ENCODE assay signal across 13 cellular contexts in genomic region chr19:42881279-42881678, GRCh38. TPM values are rescaled to one million over a fixed set of nuclear protein-coding genes. Genes with fewer than 3 reads are reported as not detected.
DNase-seq lines count a peak whose midpoint lies in the region; TF ChIP-seq lines count a peak whose summit lies in the region.
"Not testable (repeated sequence)": the region's sequence is repeated elsewhere in the genome, so short reads cannot be mapped to it uniquely, and the experiment has no call there.
"Had no signal": no experiment of that assay in that cellular context is flagged by ENCODE, and none has a peak within 500 bp of the region (broad histone marks: within the 10 kb centered on the region; RNA-seq: fewer than 3 reads in every experiment).

No MANE protein-coding gene starts in this region.

- H3K23me2 ChIP-seq in H9 (ENCODE audit: insufficient read length, low read depth, low read length, poor library complexity, severe bottlenecking) = not testable (repeated sequence)

- no CpG with 5 or more reads among the region's 8 CpGs for WGBS in H9 (ENCODE audit: extremely low coverage, insufficient read length, low lambda C conversion rate)
- 83% methylated on average over 8 of the region's 8 CpGs for WGBS in mammary epithelial cell (ENCODE audit: low coverage, missing lambda C conversion rate)

- not testable (repeated sequence) for H3K4ac ChIP-seq in H9 (ENCODE audit: low read depth, low read length)

- H4K8ac ChIP-seq in H9 (replicated peaks; ENCODE audit: insufficient read length, low read depth, low read length) = not testable (repeated sequence)

- H3K27ac Mint-ChIP-seq in H9, mesothelial cell of epicardium: not testable (repeated sequence)

- H2BK12ac ChIP-seq in H9 (ENCODE audit: insufficient read length, low read depth, low read length) = not testable (repeated sequence)

- H3K27me3 Mint-ChIP-seq in H9 (ENCODE audit: low read depth) = peaks cover 12% of the 10 kb centered on the region
- H3K27me3 Mint-ChIP-seq in mesothelial cell of epicardium (ENCODE audit: low read depth) = not testable (repeated sequence)

- H3K4me3 Mint-ChIP-seq in H9, mesothelial cell of epicardium: not testable (repeated sequence)

- not testable (repeated sequence) for H3K9ac ChIP-seq in H9 (ENCODE audit: extremely low read depth, insufficient read length, low read length); mammary epithelial cell (ENCODE audit: insufficient read depth, low read length)

- H3K9me3 Mint-ChIP-seq in H9 = peaks cover 96 to 97% of the 10 kb centered on the region in 2 experiments
- peaks cover 68% of the 10 kb centered on the region for H3K9me3 Mint-ChIP-seq in mesothelial cell of epicardium

- not testable (repeated sequence) for H3K4me1 Mint-ChIP-seq in H9, mesothelial cell of epicardium

- H3K79me2 ChIP-seq in H9 (ENCODE audit: insufficient read depth, low read length); mammary epithelial cell (ENCODE audit: insufficient read depth, low read length): not testable (repeated sequence)

- not testable (repeated sequence) for H3K18ac ChIP-seq in H9 (ENCODE audit: insufficient read length, low read depth, low read length)

- CTCF ChIA-PET in mammary epithelial cell (lab: Charles Lee; ENCODE audit: low non-redundant PET) = not testable (repeated sequence)

- H2BK15ac ChIP-seq in H9 (ENCODE audit: low read depth, low read length) = not testable (repeated sequence)

- intact Hi-C loops in mammary epithelial cell (cut with micrococcal nuclease) = loop anchor here (1.0 kb wide), 1 partner anchor 88 kb away; no protein-coding TSS in a partner anchor

- not testable (repeated sequence) for H3K79me1 ChIP-seq in H9 (ENCODE audit: insufficient read depth, low read depth, low read length, poor library complexity, severe bottlenecking)

- not testable (repeated sequence) for H2AFZ ChIP-seq in H9 (ENCODE audit: low read length); mammary epithelial cell (ENCODE audit: low read depth, low read length)

- peak; percentile 57 for TF ChIP-seq CTCF in AG09309 (IDR thresholded peaks at IDR 0.05; ENCODE audit: control insufficient read depth, insufficient read depth, low read depth, low read length, missing control alignments)
- peak; percentile 22; the same call in 1 of the 3 replicates for TF ChIP-seq CTCF in H9 (conservative IDR thresholded peaks at IDR 0.05)
- peak; percentile 58 to 73 for TF ChIP-seq CTCF in mammary epithelial cell (conservative IDR thresholded peaks at IDR 0.05 in 1 of 2, IDR thresholded peaks at IDR 0.05 in 1 of 2; ENCODE audit: extremely low read depth in 1 of 2, insufficient read depth in 1 of 2, low read depth in 1 of 2, low read length in 2 of 2)
- TF ChIP-seq CTCF in fibroblast of villous mesenchyme (IDR thresholded peaks at IDR 0.05; ENCODE audit: insufficient read depth, low read depth, low read length) = peak; percentile 52
- peak; percentile 20 for TF ChIP-seq CTCF in mesothelial cell of epicardium (IDR thresholded peaks at IDR 0.05; ENCODE audit: unreplicated experiment)

- in situ Hi-C loops in mammary epithelial cell (cut with MboI; ENCODE audit: low sequenced_read_pairs in 2 of 2) = not testable (repeated sequence)

- DNase-seq in AG09309 (ENCODE audit: low read depth); H9; mammary epithelial cell; fibroblast of villous mesenchyme (ENCODE audit: low read depth); mesothelial cell of epicardium (ENCODE audit: low spot score in 2 of 2, unreplicated experiment in 2 of 2): not testable (repeated sequence)
- peak; percentile 51 for DNase-seq in ELF-1 (ENCODE audit: low read depth, low spot score)
- DNase-seq in NAMALWA (ENCODE audit: low spot score) = peak; percentile 5
- peak; percentile 3 for DNase-seq in SK-N-DZ (ENCODE audit: low spot score)

- H3K36me3 Mint-ChIP-seq in H9 (ENCODE audit: insufficient read depth in 1 of 3, low read depth in 3 of 3) = peaks cover 10 to 55% (median 12%) of the 10 kb centered on the region in 3 experiments; a peak in 6 of 7 replicates
- H3K36me3 Mint-ChIP-seq in mesothelial cell of epicardium = not testable (repeated sequence)

- not testable (repeated sequence) for H2BK20ac ChIP-seq in H9 (ENCODE audit: low read depth, low read length, poor library complexity, severe bottlenecking)

- not testable (repeated sequence) for H3K4me3 ChIP-seq in AG09309 (ENCODE audit: control insufficient read depth, low read depth, low read length); mammary epithelial cell (replicated peaks in 1 of 3; ENCODE audit: insufficient read depth in 1 of 3, low read depth in 2 of 3, low read length in 3 of 3); fibroblast of villous mesenchyme (ENCODE audit: low read depth, low read length)

- H4K91ac ChIP-seq in H9 (ENCODE audit: insufficient read length, low read depth, low read length) = not testable (repeated sequence)

- H3K56ac ChIP-seq in H9 (ENCODE audit: insufficient read length, low read depth, low read length) = not testable (repeated sequence)

- H3K14ac ChIP-seq in H9 (ENCODE audit: insufficient read depth, low read length) = not testable (repeated sequence)

- not testable (repeated sequence) for H4K20me1 ChIP-seq in H9 (ENCODE audit: control insufficient read depth, insufficient read depth, insufficient read length); mammary epithelial cell (ENCODE audit: insufficient read depth, low read length)

- H4K5ac ChIP-seq in H9 (ENCODE audit: insufficient read length, low read depth, low read length) = not testable (repeated sequence)

- peaks cover 50% of the 10 kb centered on the region for H3K9me3 ChIP-seq in H9 (ENCODE audit: control insufficient read depth, low read depth, low read length)
- H3K9me3 ChIP-seq in mammary epithelial cell (replicated peaks; ENCODE audit: insufficient read depth, low read length) = not testable (repeated sequence)

- BruUV-seq in mammary epithelial cell (replicated peaks; lab: Mats Ljungman, UMichigan) = not testable (repeated sequence)

- not testable (repeated sequence) for H3K4me1 ChIP-seq in H9 (ENCODE audit: insufficient read depth, low read length)
- H3K4me1 ChIP-seq in mammary epithelial cell (ENCODE audit: insufficient read depth, low read length) = peaks cover 26% of the 10 kb centered on the region

- not testable (repeated sequence) for H3K27ac ChIP-seq in H9 (ENCODE audit: insufficient read length, low read depth, low read length); mammary epithelial cell (ENCODE audit: insufficient read depth, low read depth, low read length)

- dilution Hi-C loops in mammary epithelial cell (cut with HindIII; ENCODE audit: low sequenced_read_pairs) = not testable (repeated sequence)

- H3K4me2 ChIP-seq in H9 (ENCODE audit: insufficient read depth, insufficient read length, low read length); mammary epithelial cell (ENCODE audit: insufficient read depth, low read depth, low read length): not testable (repeated sequence)

- not testable (repeated sequence) for H2BK120ac ChIP-seq in H9 (ENCODE audit: low read depth, low read length, poor library complexity, severe bottlenecking)

- not testable (repeated sequence) for H3K36me3 ChIP-seq in mammary epithelial cell (ENCODE audit: insufficient read depth, low read length)

- not testable (repeated sequence) for H3T11ph ChIP-seq in H9 (ENCODE audit: low read length)

- not testable (repeated sequence) for H3K23ac ChIP-seq in H9 (ENCODE audit: insufficient read length, low read depth, low read length)

- H2BK5ac ChIP-seq in H9 (ENCODE audit: insufficient read length, low read length) = not testable (repeated sequence)

- H2AK5ac ChIP-seq in H9 (ENCODE audit: insufficient read length, low read length) = not testable (repeated sequence)

- not testable (repeated sequence) for H3K27me3 ChIP-seq in H9 (ENCODE audit: insufficient read depth, low read length); mammary epithelial cell (ENCODE audit: insufficient read depth, low read length)

RNA-seq across cellular contexts. Expression of gene PSG1, which starts 1.8 kb away (rescaled TPM):
- total RNA-seq in H9 (2021) (not detected in 2 replicates), mammary epithelial cell (not detected), fibroblast of villous mesenchyme (3.9 and 11.2 TPM in 2 replicates), mesothelial cell of epicardium (not detected in 3 replicates)
- not detected in 2 replicates for polyA plus RNA-seq in SK-N-DZ (2014; cell fraction: cytosol; rRNA removed)
- not detected in 2 replicates for polyA plus RNA-seq in SK-N-DZ (2014; cell fraction: nucleus; rRNA removed)
- 0.10 TPM for polyA plus RNA-seq in mammary epithelial cell
- not detected for polyA minus RNA-seq in mammary epithelial cell
- total RNA-seq: left cardiac atrium, sciatic nerve, vagina had no signal
- polyA plus RNA-seq: esophagus, hepatocyte had no signal

RNA-seq across cellular contexts. Expression of gene PSG6, which starts 36.4 kb away (rescaled TPM):
- total RNA-seq in H9 (2021) (not detected in 2 replicates), mammary epithelial cell (1 to 10 TPM in 1 of 2 donors, not detected in 1; 1.2 TPM), fibroblast of villous mesenchyme (0.32 and 4.3 TPM in 2 replicates), mesothelial cell of epicardium (not detected in 3 replicates)
- not detected in 2 replicates for polyA plus RNA-seq in SK-N-DZ (2014; cell fraction: cytosol; rRNA removed)
- not detected in 2 replicates for polyA plus RNA-seq in SK-N-DZ (2014; cell fraction: nucleus; rRNA removed)
- polyA plus RNA-seq in mammary epithelial cell = 0.12 TPM
- not detected for polyA minus RNA-seq in mammary epithelial cell
- total RNA-seq: hepatocyte, left cardiac atrium, sciatic nerve, vagina had no signal
- polyA plus RNA-seq: esophagus, hepatocyte had no signal

RNA-seq across cellular contexts. Expression of gene PSG7, which starts 55.7 kb away (rescaled TPM):
- total RNA-seq in H9 (2021) (not detected in 2 replicates), mammary epithelial cell (not detected), fibroblast of villous mesenchyme (not detected in 2 replicates), mesothelial cell of epicardium (not detected in 3 replicates)
- not detected in 2 replicates for polyA plus RNA-seq in SK-N-DZ (2014; cell fraction: cytosol; rRNA removed)
- polyA plus RNA-seq in SK-N-DZ (2014; cell fraction: nucleus; rRNA removed) = not detected in 2 replicates
- polyA plus RNA-seq in mammary epithelial cell = 0.05 TPM
- polyA minus RNA-seq in mammary epithelial cell = not detected
- total RNA-seq: hepatocyte, left cardiac atrium, sciatic nerve, vagina had no signal
- polyA plus RNA-seq: esophagus, hepatocyte had no signal
